Comparison of ENCODE assay signal across 10 cellular contexts in genomic region chr5:35853652-35854051, GRCh38. TPM values are rescaled to one million over a fixed set of nuclear protein-coding genes. Genes with fewer than 3 reads are reported as not detected.
DNase-seq lines count a peak whose midpoint lies in the region; ATAC-seq and TF ChIP-seq lines count a peak whose summit lies in the region.
"Had no signal": no experiment of that assay in that cellular context is flagged by ENCODE, and none has a peak within 500 bp of the region (broad histone marks: within the 10 kb centered on the region; RNA-seq: fewer than 3 reads in every experiment).

No MANE protein-coding gene starts in this region.

- peaks cover 19% of the 10 kb centered on the region for H3F3A ChIP-seq in SK-N-SH (replicated peaks; ENCODE audit: insufficient read depth)

- TF ChIP-seq RAD21 in SK-N-SH (IDR thresholded peaks at IDR 0.05; ENCODE audit: low read length), result no peak

- ATAC-seq in SK-N-SH treated with all-trans-retinoic acid at 6 μM for 48 hours, result no peak
- ATAC-seq: left colon had no signal

- H2AFZ ChIP-seq in SK-N-SH (ENCODE audit: low read depth), result no peak overlapping the region

- no peak overlapping the region for H3K4me2 ChIP-seq in SK-N-SH

- 93% methylated on average over 3 of the region's 3 CpGs for WGBS in SK-N-SH (ENCODE audit: low lambda C conversion rate)

- H3K4me3 ChIP-seq in HL-60 (replicated peaks; ENCODE audit: insufficient read depth, low read length) (no peak overlapping the region), SK-N-SH (ENCODE audit: low read depth in 2 of 2, low read length in 1 of 2) (no peak overlapping the region)
- H3K4me3 ChIP-seq: SJSA1 had no signal

- H3K27ac ChIP-seq in HL-60 (replicated peaks) (no peak overlapping the region), SK-N-SH (ENCODE audit: low read depth in 2 of 2, low read length in 1 of 2) (peak overlapping the region in 1 of 2 experiments; percentile 60; a peak in 1 of 4 replicates)
- H3K27ac ChIP-seq: SJSA1 had no signal

- H3K9ac ChIP-seq in SK-N-SH, result no peak overlapping the region

- CTCF ChIA-PET in SK-N-SH (lab: Yijun Ruan, JAX), result no interaction called here

- DNase-seq in HL-60 (ENCODE audit: low read depth in 1 of 2, low spot score in 1 of 2) (peak; percentile 33 to 78), SK-N-SH (no peak), GM19238 (ENCODE audit: insufficient read length, low spot score) (no peak), NOMO-1 (lab: John Stamatoyannopoulos, UW; ENCODE audit: unreplicated experiment in 2 of 2) (no peak)
- peak; percentile 49 to 53 for DNase-seq in activated CD4-positive, alpha-beta T cell treated with anti-CD3 and anti-CD28 coated beads for 24 hours (ENCODE audit: low read depth in 2 of 2)
- peak; percentile 83 for DNase-seq in central memory CD4-positive, alpha-beta T cell
- DNase-seq in stimulated activated CD4-positive, alpha-beta T cell treated with anti-CD3 and anti-CD28 coated beads, TNF-alpha, amount 100 ng/mL, for 1 hour (ENCODE audit: low read depth in 3 of 3, low spot score in 1 of 3), result peak; percentile 33 to 64 (median 39)

- TF ChIP-seq CTCF in HL-60 (IDR thresholded peaks at IDR 0.05; ENCODE audit: insufficient read depth, low read length) (no peak), SK-N-SH (IDR thresholded peaks at IDR 0.05) (no peak)

- peaks cover 0 to 33% of the 10 kb centered on the region in 2 experiments; a peak in 2 of 4 replicates for H3K4me1 ChIP-seq in SK-N-SH (ENCODE audit: control insufficient read depth in 1 of 2, insufficient read depth in 2 of 2, low read depth in 1 of 2, low read length in 1 of 2)

- no peaks in the 10 kb centered on the region for H3K9me2 ChIP-seq in SK-N-SH

- no peak for TF ChIP-seq EP300 in SK-N-SH (IDR thresholded peaks at IDR 0.05; ENCODE audit: borderline replicate concordance in 1 of 2, low read depth in 1 of 2, low read length in 1 of 2)

- H3K36me3 ChIP-seq in SK-N-SH (replicated peaks in 1 of 2; ENCODE audit: control insufficient read depth in 1 of 2, insufficient read depth in 2 of 2, low read length in 1 of 2), result no peaks in the 10 kb centered on the region
- H3K36me3 ChIP-seq: SJSA1 had no signal

- H4K20me1 ChIP-seq in SK-N-SH (ENCODE audit: insufficient read depth), result no peaks in the 10 kb centered on the region

- H3K27me3 ChIP-seq in HL-60 (ENCODE audit: insufficient read depth, poor library complexity, severe bottlenecking) (no peaks in the 10 kb centered on the region), SK-N-SH (ENCODE audit: insufficient read depth) (no peaks in the 10 kb centered on the region)
- H3K27me3 ChIP-seq: SJSA1 had no signal

- peaks cover 2% of the 10 kb centered on the region; the same call in 1 of the 2 replicates for H3K79me2 ChIP-seq in SK-N-SH (ENCODE audit: insufficient read depth)

- H3K9me3 ChIP-seq in SK-N-SH, result no peaks in the 10 kb centered on the region
- H3K9me3 ChIP-seq: SJSA1 had no signal

- POLR2A ChIA-PET in SK-N-SH (lab: Yijun Ruan, JAX), result no interaction called here

TF ChIP-seq in SK-N-SH, 30 proteins besides CTCF, POLR2A, EP300 and RAD21 (continues in another document):
- TF ChIP-seq RXRA (IDR thresholded peaks at IDR 0.05; ENCODE audit: borderline replicate concordance, low read depth), result no peak
- TF ChIP-seq YY1 (IDR thresholded peaks at IDR 0.05; ENCODE audit: low read depth), result no peak
- TF ChIP-seq MEF2A (IDR thresholded peaks at IDR 0.05; ENCODE audit: borderline replicate concordance, low read depth), result no peak
- no peak for TF ChIP-seq TCF12 (IDR thresholded peaks at IDR 0.05)
- no peak for TF ChIP-seq TAF1 (IDR thresholded peaks at IDR 0.05; ENCODE audit: borderline replicate concordance, low read depth, low read length)
- no peak for TF ChIP-seq REST (IDR thresholded peaks at IDR 0.05; ENCODE audit: low read depth, low read length)
- TF ChIP-seq FOXJ3 (CRISPR knock-in tag; IDR thresholded peaks at IDR 0.05), result no peak
- no peak for TF ChIP-seq EZH2phosphoT487 (IDR thresholded peaks at IDR 0.05; ENCODE audit: borderline replicate concordance, low read depth)
- TF ChIP-seq RFX5 (IDR thresholded peaks at IDR 0.05; ENCODE audit: low read length), result no peak
- TF ChIP-seq MXI1 (IDR thresholded peaks at IDR 0.05; ENCODE audit: low read depth, low read length), result no peak
- no peak for TF ChIP-seq GATA2 (CRISPR knock-in tag; IDR thresholded peaks at IDR 0.05)
- no peak for TF ChIP-seq NRF1 (IDR thresholded peaks at IDR 0.05; ENCODE audit: low read depth, low read length)

TF ChIP-seq in SK-N-SH treated with all-trans-retinoic acid at 6 μM for 48 hours, 23 proteins besides CTCF, POLR2A, EP300 and RAD21 (continues in another document):
- no peak for TF ChIP-seq RARB (CRISPR knock-in tag; IDR thresholded peaks at IDR 0.05)
- no peak for TF ChIP-seq SNAI2 (CRISPR knock-in tag; IDR thresholded peaks at IDR 0.05)
- TF ChIP-seq ZNF565 (CRISPR knock-in tag; conservative IDR thresholded peaks at IDR 0.05; ENCODE audit: low read depth), result no peak
- TF ChIP-seq CSRNP3 (CRISPR knock-in tag; IDR thresholded peaks at IDR 0.05), result no peak
- TF ChIP-seq ZFP30 (CRISPR knock-in tag; IDR thresholded peaks at IDR 0.05), result no peak
- no peak for TF ChIP-seq ESRRG (CRISPR knock-in tag; IDR thresholded peaks at IDR 0.05)
- no peak for TF ChIP-seq TSHZ2 (CRISPR knock-in tag; IDR thresholded peaks at IDR 0.05)
- TF ChIP-seq CREB5 (CRISPR knock-in tag; IDR thresholded peaks at IDR 0.05; ENCODE audit: low read depth), result no peak
- TF ChIP-seq CSDC2 (CRISPR knock-in tag; IDR thresholded peaks at IDR 0.05), result no peak
- TF ChIP-seq ZNF70 (CRISPR knock-in tag; IDR thresholded peaks at IDR 0.05), result no peak
- TF ChIP-seq OSR1 (CRISPR knock-in tag; IDR thresholded peaks at IDR 0.05), result no peak
- TF ChIP-seq POU6F1 (CRISPR knock-in tag; IDR thresholded peaks at IDR 0.05; ENCODE audit: borderline replicate concordance, low read depth), result no peak
- no peak for TF ChIP-seq ZC3H10 (CRISPR knock-in tag; IDR thresholded peaks at IDR 0.05)
- TF ChIP-seq GLIS3 (CRISPR knock-in tag; IDR thresholded peaks at IDR 0.05), result no peak
- no peak for TF ChIP-seq TOX (CRISPR knock-in tag; IDR thresholded peaks at IDR 0.05; ENCODE audit: borderline replicate concordance)

RNA-seq across cellular contexts. Expression of gene IL7R, which starts 3.0 kb away (rescaled TPM):
- 3.0 and 4.5 TPM in 2 replicates for polyA plus RNA-seq in SK-N-SH (2012; rRNA removed)
- polyA plus RNA-seq in SK-N-SH (2012; cell fraction: cytosol; rRNA removed), result 3.8 and 3.9 TPM in 2 replicates
- polyA plus RNA-seq in SK-N-SH (2012; cell fraction: nucleus; rRNA removed), result 3.3 and 4.0 TPM in 2 replicates

Comparison
In these comparisons a context has a peak if more than half of its experiments do, and no peak if none do; other contexts are left out.
1. DNase-seq: peak in HL-60 (2 of 2), activated CD4-positive, alpha-beta T cell treated with anti-CD3 and anti-CD28 coated beads for 24 hours (2 of 2), central memory CD4-positive, alpha-beta T cell (single experiment) and stimulated activated CD4-positive, alpha-beta T cell treated with anti-CD3 and anti-CD28 coated beads, TNF-alpha, amount 100 ng/mL, for 1 hour (3 of 3); none in SK-N-SH (single experiment), GM19238 (single experiment) and NOMO-1 (0 of 2).